In the genomic region with DNA sequence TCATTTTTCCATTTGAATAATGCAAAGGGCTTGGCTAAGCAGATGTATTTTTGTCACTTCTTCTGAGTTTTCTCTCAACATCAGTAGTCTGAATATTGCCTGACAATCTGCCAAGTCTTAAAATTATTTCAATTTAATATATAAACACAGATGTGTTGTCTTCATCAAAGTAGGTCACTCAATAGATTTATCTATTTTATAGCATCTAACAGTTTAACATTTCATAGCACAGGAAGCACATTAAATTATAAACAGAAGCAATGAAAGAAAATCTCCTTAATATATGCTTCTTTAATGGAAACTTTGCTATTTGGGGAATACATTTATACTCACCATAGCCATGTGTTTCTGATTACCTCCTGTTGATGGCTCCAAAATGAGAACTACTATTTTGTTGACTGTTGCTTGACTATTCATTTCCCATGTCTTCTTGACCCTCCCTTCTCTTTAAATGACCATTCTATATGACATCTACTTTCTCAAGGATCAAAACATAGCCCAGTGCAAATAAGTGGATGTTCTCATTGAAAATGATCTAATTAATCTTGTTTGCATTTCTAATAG, we compare ENCODE assay signal across 20 cellular contexts. TPM values are rescaled to one million over a fixed set of nuclear protein-coding genes. Genes with fewer than 3 reads are reported as not detected.
DNase-seq lines count a peak whose midpoint lies in the region; ATAC-seq and TF ChIP-seq lines count a peak whose summit lies in the region.
"Had no signal": no experiment of that assay in that cellular context is flagged by ENCODE, and none has a peak within 500 bp of the region (broad histone marks: within the 10 kb centered on the region; RNA-seq: fewer than 3 reads in every experiment).

No MANE protein-coding gene starts in this region.

- peak; percentile 43 for DNase-seq in OCI-M1 (lab: John Stamatoyannopoulos, UW)
- DNase-seq in esophagus muscularis mucosa (ENCODE audit: extremely low spot score): no peak
- DNase-seq in osteoblast (ENCODE audit: insufficient read length, low spot score, missing footprints): no peak
- DNase-seq in upper lobe of right lung: no peak
- DNase-seq in NOMO-1 treated with dmso at 0.1 percent for 144 hours (lab: John Stamatoyannopoulos, UW; ENCODE audit: unreplicated experiment): no peak
- DNase-seq in NCI-H146 treated with DMSO at 0.1 percent for 48 hours (lab: John Stamatoyannopoulos, UW; ENCODE audit: unreplicated experiment): no peak
- DNase-seq: activated CD4-positive, CD25-positive, alpha-beta regulatory T cell; activated CD8-positive, alpha-beta memory T cell treated with anti-CD3 and anti-CD28 coated beads for 24 hours; activated naive CD4-positive, alpha-beta T cell treated with anti-CD3 and anti-CD28 coated beads, Interleukin-2, amount 50 U/mL, for 16 hours; activated T-cell treated with anti-CD3 and anti-CD28 coated beads, Interleukin-2, amount 50 U/mL, for 48 hours; BE2C; Calu3; foreskin melanocyte; kidney; NCI-H1436; NCI-H2171 treated with DMSO at 0.1 percent for 48 hours; SIG-M5 had no signal

- peak overlapping the region in 3 of 4 donors; percentile 85 to 87 (median 86) for H3K27ac ChIP-seq in esophagus muscularis mucosa (replicated peaks in 1 of 4)
- no peak overlapping the region for H3K27ac ChIP-seq in osteoblast (ENCODE audit: low read depth, low read length)
- H3K27ac ChIP-seq in upper lobe of right lung: no peak overlapping the region

- no peaks in the 10 kb centered on the region for H3K9me3 ChIP-seq in esophagus muscularis mucosa
- H3K9me3 ChIP-seq in osteoblast (ENCODE audit: low read depth, low read length): no peaks in the 10 kb centered on the region
- H3K9me3 ChIP-seq in upper lobe of right lung: no peaks in the 10 kb centered on the region
- H3K9me3 ChIP-seq: BE2C had no signal

- peak overlapping the region in 1 of 4 donors; percentile 63 for H3K4me3 ChIP-seq in esophagus muscularis mucosa
- peak overlapping the region; percentile 74 for H3K4me3 ChIP-seq in osteoblast (ENCODE audit: insufficient read depth, low read length)
- H3K4me3 ChIP-seq in upper lobe of right lung: peak overlapping the region; percentile 12

- TF ChIP-seq EP300 in esophagus muscularis mucosa (IDR thresholded peaks at IDR 0.05): no peak

- H3K36me3 ChIP-seq in esophagus muscularis mucosa (no peaks in the 10 kb centered on the region), osteoblast (ENCODE audit: insufficient read depth, low read length) (no peaks in the 10 kb centered on the region), upper lobe of right lung (no peaks in the 10 kb centered on the region)
- H3K36me3 ChIP-seq: BE2C had no signal

- peaks cover 59% of the 10 kb centered on the region for H3K79me2 ChIP-seq in osteoblast (ENCODE audit: insufficient read depth, low read length)

- H2AFZ ChIP-seq in osteoblast (ENCODE audit: low read length): no peak overlapping the region

- TF ChIP-seq CTCF in esophagus muscularis mucosa (IDR thresholded peaks at IDR 0.05) (no peak), osteoblast (IDR thresholded peaks at IDR 0.05; ENCODE audit: extremely low read depth, low read depth, low read length) (no peak), upper lobe of right lung (IDR thresholded peaks at IDR 0.05) (no peak)

- no peaks in the 10 kb centered on the region for H4K20me1 ChIP-seq in osteoblast (ENCODE audit: insufficient read depth, low read length)

- intact Hi-C loops in esophagus muscularis mucosa (cut with DNase I): no loop called here
- intact Hi-C loops in upper lobe of right lung (cut with DNase I): no loop called here

- H3K27me3 ChIP-seq in esophagus muscularis mucosa: no peaks in the 10 kb centered on the region
- no peaks in the 10 kb centered on the region for H3K27me3 ChIP-seq in osteoblast (ENCODE audit: insufficient read depth, low read length)
- H3K27me3 ChIP-seq in upper lobe of right lung: no peaks in the 10 kb centered on the region

- ATAC-seq in upper lobe of right lung (no peak), GM21367 (IDR thresholded peaks at IDR 0.05; ENCODE audit: unreplicated experiment) (no peak)
- ATAC-seq: HepG2 had no signal

- peak overlapping the region; percentile 99 for H3K4me2 ChIP-seq in osteoblast (ENCODE audit: insufficient read depth, low read length)

- TF ChIP-seq POLR2A in esophagus muscularis mucosa (IDR thresholded peaks at IDR 0.05; ENCODE audit: low read depth): no peak

- H3K4me1 ChIP-seq in esophagus muscularis mucosa: peaks cover 24 to 70% (median 63%) of the 10 kb centered on the region in 4 donors
- H3K4me1 ChIP-seq in osteoblast (ENCODE audit: insufficient read depth, low read length): peaks cover 42% of the 10 kb centered on the region
- peaks cover 26% of the 10 kb centered on the region for H3K4me1 ChIP-seq in upper lobe of right lung
- H3K4me1 ChIP-seq: BE2C had no signal

RNA-seq across cellular contexts. Expression of gene CPED1, which starts 4.6 kb away (rescaled TPM):
- total RNA-seq in esophagus muscularis mucosa (10 to 100 TPM; 28.1 to 81.8 (median 32.0) TPM), osteoblast (30.8 and 37.4 TPM in 2 replicates), upper lobe of right lung (39.2 TPM)
- total RNA-seq: MCF 10A had no signal

RNA-seq across cellular contexts. Expression of gene ING3, which starts 42.5 kb away (rescaled TPM):
- total RNA-seq in esophagus muscularis mucosa (10 to 100 TPM; 12.6 to 19.4 (median 14.9) TPM), osteoblast (16.6 and 17.7 TPM in 2 replicates), upper lobe of right lung (17.9 TPM)

Comparison
In these comparisons a context has a peak if more than half of its experiments do, and no peak if none do; other contexts are left out.
1. H3K27ac ChIP-seq: peak in esophagus muscularis mucosa (3 of 4); none in osteoblast (single experiment) and upper lobe of right lung (single experiment).